ENCODE assay signal across 1 cellular context in the genomic region with DNA sequence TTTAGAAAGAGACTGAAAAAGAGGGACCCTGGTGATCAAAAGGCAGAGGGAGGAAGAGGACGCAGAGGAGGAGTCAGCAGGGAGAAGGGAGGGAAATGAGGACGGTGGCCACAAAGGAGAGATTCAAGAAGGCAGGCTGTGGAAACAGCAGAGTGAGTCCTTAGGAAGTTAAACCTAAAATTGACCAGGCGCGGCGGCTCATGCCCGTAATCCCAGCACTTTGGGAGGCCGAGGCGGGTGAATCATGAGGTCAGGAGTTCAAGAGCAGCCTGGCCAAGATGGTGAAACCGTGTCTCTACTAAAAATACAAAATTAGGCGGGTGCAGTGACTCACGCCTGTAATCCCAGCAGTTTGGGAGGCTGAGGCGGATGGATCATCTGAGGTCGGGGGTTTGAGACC.
TF ChIP-seq lines count a peak whose summit lies in the region.
"Not testable (repeated sequence)": the region's sequence is repeated elsewhere in the genome, so short reads cannot be mapped to it uniquely, and the experiment has no call there.

No MANE protein-coding gene starts in this region.

TF ChIP-seq in K562, 482 proteins besides CTCF, POLR2A, EP300 and RAD21:
- 0 out of 4 replicates have a peak, but pooled peaks of 1 of the 2 experiments have one; percentile 12 for TF ChIP-seq KDM1A (IDR thresholded peaks at IDR 0.05)
- peak; percentile 56; the same call in 1 of the 2 replicates for TF ChIP-seq ZNF263 (CRISPR knock-in tag; IDR thresholded peaks at IDR 0.05; ENCODE audit: borderline replicate concordance)
- TF ChIP-seq, protein P1, sequence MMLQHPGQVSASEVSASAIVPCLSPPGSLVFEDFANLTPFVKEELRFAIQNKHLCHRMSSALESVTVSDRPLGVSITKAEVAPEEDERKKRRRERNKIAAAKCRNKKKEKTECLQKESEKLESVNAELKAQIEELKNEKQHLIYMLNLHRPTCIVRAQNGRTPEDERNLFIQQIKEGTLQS (IDR thresholded peaks at IDR 0.05) = peak; percentile 51
- TF ChIP-seq, protein P1 (CRISPR knock-in tag; conservative IDR thresholded peaks at IDR 0.05) = not testable (repeated sequence)
- TF ChIP-seq FOSL1 (tag; conservative IDR thresholded peaks at IDR 0.05) = peak; percentile 75
- 0 out of 2 replicates have a peak, but pooled peaks have one; percentile 11 for TF ChIP-seq ARID1B (IDR thresholded peaks at IDR 0.05)
- TF ChIP-seq NR2C2 (CRISPR knock-in tag; IDR thresholded peaks at IDR 0.05) = not testable (repeated sequence)
- TF ChIP-seq NR2C2 (tag; IDR thresholded peaks at IDR 0.05) = peak; percentile 40; the same call in 1 of the 2 replicates
